ENCODE assay signal across 9 cellular contexts in the genomic region with DNA sequence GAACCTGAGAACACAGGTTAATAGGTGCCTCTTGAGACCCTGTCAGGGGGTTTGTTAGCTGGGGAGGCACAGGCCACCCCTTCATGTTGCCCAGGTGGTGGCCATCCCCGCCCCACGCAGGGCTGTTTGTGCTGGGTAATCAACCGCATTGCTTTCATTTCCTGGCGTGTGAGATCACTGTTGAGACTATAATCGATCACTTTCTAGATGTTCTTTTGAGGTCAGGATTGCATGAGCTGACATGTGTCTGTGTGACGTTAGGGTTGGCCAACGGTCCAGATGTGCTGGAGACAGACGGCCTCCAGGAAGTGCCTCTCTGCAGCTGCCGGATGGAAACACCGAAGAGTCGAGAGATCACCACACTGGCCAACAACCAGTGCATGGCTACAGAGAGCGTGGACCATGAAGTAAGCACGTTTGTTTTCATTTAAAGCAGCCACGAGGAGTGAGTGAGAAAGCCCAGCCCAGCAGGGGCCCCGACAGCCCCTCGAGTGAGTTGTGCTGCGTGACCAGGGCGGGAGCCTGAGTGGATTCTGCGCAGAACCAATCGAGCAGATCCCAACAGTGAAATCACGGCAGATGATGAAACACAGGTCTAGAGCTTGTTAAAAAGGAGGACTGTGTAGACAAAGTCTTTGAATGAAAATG.
DNase-seq lines count a peak whose midpoint lies in the region; ATAC-seq and TF ChIP-seq lines count a peak whose summit lies in the region.
"Had no signal": no experiment of that assay in that cellular context is flagged by ENCODE, and none has a peak within 500 bp of the region (broad histone marks: within the 10 kb centered on the region; RNA-seq: fewer than 3 reads in every experiment).

No MANE protein-coding gene starts in this region.

- H3K9me3 ChIP-seq in heart right ventricle = no peaks in the 10 kb centered on the region
- H3K9me3 ChIP-seq in right atrium auricular region = no peaks in the 10 kb centered on the region

- H3K27ac Mint-ChIP-seq in activated T-helper 2 cell treated with anti-CD3 and anti-CD28 coated beads, Interferon-gamma antibody, Interleukin-2, Interleukin-4, amounts not matched to agents 10 μg/mL and 5 μg/mL and 100 μg/mL, durations not matched to agents 14 hours and 24 hours and 36 hours = peak overlapping the region; percentile 72
- H3K27ac Mint-ChIP-seq in type B pancreatic cell = peak overlapping the region; percentile 85

- no peaks in the 10 kb centered on the region for H3K27me3 ChIP-seq in heart right ventricle
- no peaks in the 10 kb centered on the region for H3K27me3 ChIP-seq in right atrium auricular region

- H3K4me1 ChIP-seq in heart right ventricle (peaks cover 0 to 11% (median 0%) of the 10 kb centered on the region in 9 donors), right atrium auricular region (no peaks in the 10 kb centered on the region)

- peaks cover 69% of the 10 kb centered on the region for H3K36me3 Mint-ChIP-seq in activated T-helper 2 cell treated with anti-CD3 and anti-CD28 coated beads, Interferon-gamma antibody, Interleukin-2, Interleukin-4, amounts not matched to agents 10 μg/mL and 5 μg/mL and 100 μg/mL, durations not matched to agents 14 hours and 24 hours and 36 hours (ENCODE audit: low read depth)
- H3K36me3 Mint-ChIP-seq in type B pancreatic cell = peaks cover 44% of the 10 kb centered on the region

- TF ChIP-seq CTCF in heart right ventricle (IDR thresholded peaks at IDR 0.05) (no peak), right atrium auricular region (IDR thresholded peaks at IDR 0.05) (no peak), type B pancreatic cell (conservative IDR thresholded peaks at IDR 0.05) (no peak)

- WGBS in heart right ventricle, 2 donors = 80 to 82% methylated on average over 21 of the region's 21 CpGs

- peaks cover 0 to 94% (median 30%) of the 10 kb centered on the region in 9 donors for H3K36me3 ChIP-seq in heart right ventricle
- H3K36me3 ChIP-seq in right atrium auricular region = peaks cover 60% of the 10 kb centered on the region

- H3K4me3 Mint-ChIP-seq in activated T-helper 2 cell treated with anti-CD3 and anti-CD28 coated beads, Interferon-gamma antibody, Interleukin-2, Interleukin-4, amounts not matched to agents 10 μg/mL and 5 μg/mL and 100 μg/mL, durations not matched to agents 14 hours and 24 hours and 36 hours (ENCODE audit: low read depth) = no peak overlapping the region
- no peak overlapping the region for H3K4me3 Mint-ChIP-seq in type B pancreatic cell

- H3K9me3 Mint-ChIP-seq in activated T-helper 2 cell treated with anti-CD3 and anti-CD28 coated beads, Interferon-gamma antibody, Interleukin-2, Interleukin-4, amounts not matched to agents 10 μg/mL and 5 μg/mL and 100 μg/mL, durations not matched to agents 14 hours and 24 hours and 36 hours = no peaks in the 10 kb centered on the region
- no peaks in the 10 kb centered on the region for H3K9me3 Mint-ChIP-seq in type B pancreatic cell

- ATAC-seq in heart right ventricle (peak in 5 of 8 donors; percentile 36 to 71 (median 64)), HG02678 (IDR thresholded peaks at IDR 0.05; ENCODE audit: unreplicated experiment) (peak; percentile 63)

- intact Hi-C loops in heart right ventricle (cut with DNase I) = no loop called here
- intact Hi-C loops in activated T-helper 2 cell treated with anti-CD3 and anti-CD28 coated beads, Interferon-gamma antibody, Interleukin-2, Interleukin-4, amounts not matched to agents 10 μg/mL and 5 μg/mL and 100 μg/mL, durations not matched to agents 14 hours and 24 hours and 36 hours (cut with micrococcal nuclease) = no loop called here

- H3K27ac ChIP-seq in heart right ventricle = no peak overlapping the region
- no peak overlapping the region for H3K27ac ChIP-seq in right atrium auricular region
- H3K27ac ChIP-seq in substantia nigra (ENCODE audit: low read depth, low read length, poor library complexity, severe bottlenecking) = no peak overlapping the region

- no peak overlapping the region for H3K4me3 ChIP-seq in heart right ventricle
- H3K4me3 ChIP-seq in right atrium auricular region = no peak overlapping the region

- H3K4me1 Mint-ChIP-seq in activated T-helper 2 cell treated with anti-CD3 and anti-CD28 coated beads, Interferon-gamma antibody, Interleukin-2, Interleukin-4, amounts not matched to agents 10 μg/mL and 5 μg/mL and 100 μg/mL, durations not matched to agents 14 hours and 24 hours and 36 hours (ENCODE audit: low read depth) = peaks cover 11% of the 10 kb centered on the region
- peaks cover 5% of the 10 kb centered on the region for H3K4me1 Mint-ChIP-seq in type B pancreatic cell (ENCODE audit: unreplicated experiment)

- DNase-seq in heart right ventricle = no peak
- no peak for DNase-seq in right atrium auricular region (ENCODE audit: low spot score)
- DNase-seq in activated T-helper 2 cell treated with anti-CD3 and anti-CD28 coated beads, Interferon-gamma antibody, Interleukin-2, Interleukin-4, amounts not matched to agents 10 μg/mL and 5 μg/mL and 100 μg/mL, durations not matched to agents 14 hours and 24 hours and 36 hours (ENCODE audit: low spot score) = no peak
- DNase-seq in type B pancreatic cell (ENCODE audit: extremely low spot score, unreplicated experiment) = no peak
- no peak for DNase-seq in KG1 (lab: John Stamatoyannopoulos, UW)
- DNase-seq in substantia nigra (lab: John Stamatoyannopoulos, UW) = no peak
- DNase-seq in dermis blood vessel endothelial cell = no peak
- DNase-seq: aorta had no signal

- H3K27me3 Mint-ChIP-seq in activated T-helper 2 cell treated with anti-CD3 and anti-CD28 coated beads, Interferon-gamma antibody, Interleukin-2, Interleukin-4, amounts not matched to agents 10 μg/mL and 5 μg/mL and 100 μg/mL, durations not matched to agents 14 hours and 24 hours and 36 hours (ENCODE audit: low read depth) = no peaks in the 10 kb centered on the region
- no peaks in the 10 kb centered on the region for H3K27me3 Mint-ChIP-seq in type B pancreatic cell
